ENCODE assay signal across 10 cellular contexts in the genomic region with DNA sequence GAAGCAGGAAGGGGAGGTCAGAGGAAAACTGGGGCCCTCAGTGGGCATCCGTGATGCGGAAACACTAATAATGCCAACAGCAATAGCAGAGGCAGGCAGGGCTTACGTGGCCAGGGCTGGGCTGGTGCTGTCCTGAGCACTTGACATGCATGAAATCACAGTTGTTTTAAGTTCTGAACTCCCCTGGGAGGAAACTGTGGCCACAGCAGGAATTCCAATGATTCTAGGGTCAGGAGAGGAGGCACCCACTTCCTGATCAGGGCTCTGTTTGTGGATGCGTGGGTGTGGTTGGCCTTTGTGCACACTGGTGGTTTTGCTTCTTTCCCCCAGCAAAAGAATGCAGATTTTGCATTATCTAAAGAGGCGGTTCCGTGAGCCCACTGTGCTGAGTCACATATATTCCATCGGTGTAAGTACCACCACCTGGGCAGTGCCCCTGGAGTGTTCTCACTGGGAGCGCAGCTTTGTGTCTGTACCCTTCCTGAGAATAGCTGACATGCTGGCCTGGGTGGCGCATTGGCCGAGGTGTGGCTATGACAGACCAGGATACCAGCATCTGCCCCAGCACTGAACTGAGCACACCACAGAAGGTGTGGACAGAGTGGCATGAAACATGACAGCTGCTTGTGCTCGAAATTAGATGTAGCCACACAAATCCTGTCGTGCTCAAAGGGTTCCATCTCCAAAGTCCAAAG.
A peak's percentile ranks its signal among the peaks of the same experiment; 100 is the strongest.
DNase-seq lines count a peak whose midpoint lies in the region; ATAC-seq and TF ChIP-seq lines count a peak whose summit lies in the region.
"Had no signal": no experiment of that assay in that cellular context is flagged by ENCODE, and none has a peak within 500 bp of the region (broad histone marks: within the 10 kb centered on the region; RNA-seq: fewer than 3 reads in every experiment).

No MANE protein-coding gene starts in this region.

- CTCF ChIA-PET in RWPE1 (lab: Yijun Ruan, JAX) = no interaction called here
- CTCF ChIA-PET in activated CD8-positive, alpha-beta memory T cell treated with anti-CD3 and anti-CD28 coated beads, Interleukin-2, amount 10 ng/mL, durations not matched to agents 7 days and 5 days (lab: Charles Lee) = no interaction called here

- no peak overlapping the region for H3K27ac Mint-ChIP-seq in activated CD8-positive, alpha-beta memory T cell treated with anti-CD3 and anti-CD28 coated beads, Interleukin-2, amount 10 ng/mL, durations not matched to agents 7 days and 5 days

- peaks cover 19% of the 10 kb centered on the region for H3K4me1 Mint-ChIP-seq in activated CD8-positive, alpha-beta memory T cell treated with anti-CD3 and anti-CD28 coated beads, Interleukin-2, amount 10 ng/mL, durations not matched to agents 7 days and 5 days

- H3K4me3 Mint-ChIP-seq in activated CD8-positive, alpha-beta memory T cell treated with anti-CD3 and anti-CD28 coated beads, Interleukin-2, amount 10 ng/mL, durations not matched to agents 7 days and 5 days = no peak overlapping the region

- no peak overlapping the region for H3K27ac ChIP-seq in RWPE1

- peaks cover 11% of the 10 kb centered on the region for H3K27me3 Mint-ChIP-seq in activated CD8-positive, alpha-beta memory T cell treated with anti-CD3 and anti-CD28 coated beads, Interleukin-2, amount 10 ng/mL, durations not matched to agents 7 days and 5 days

- H3K4me3 ChIP-seq in fibroblast of villous mesenchyme (ENCODE audit: low read depth, low read length) = no peak overlapping the region
- H3K4me3 ChIP-seq in retinal pigment epithelial cell (ENCODE audit: low read length) = no peak overlapping the region

- POLR2A ChIA-PET in RWPE1 (lab: Yijun Ruan, JAX; ENCODE audit: low non-redundant PET) = no interaction called here

- H3K9me3 Mint-ChIP-seq in activated CD8-positive, alpha-beta memory T cell treated with anti-CD3 and anti-CD28 coated beads, Interleukin-2, amount 10 ng/mL, durations not matched to agents 7 days and 5 days (ENCODE audit: low read depth) = peaks cover 4% of the 10 kb centered on the region

- no peak for ATAC-seq in activated CD8-positive, alpha-beta memory T cell treated with anti-CD3 and anti-CD28 coated beads, Interleukin-2, amount 10 ng/mL, durations not matched to agents 7 days and 5 days

- TF ChIP-seq CTCF in RWPE1 (conservative IDR thresholded peaks at IDR 0.05; ENCODE audit: low read depth) (no peak), fibroblast of villous mesenchyme (IDR thresholded peaks at IDR 0.05; ENCODE audit: insufficient read depth, low read depth, low read length) (no peak), retinal pigment epithelial cell (conservative IDR thresholded peaks at IDR 0.05; ENCODE audit: low read depth, low read length) (no peak)

- DNase-seq in EH (ENCODE audit: low read depth) (peak; percentile 77), RWPE1 (ENCODE audit: low spot score) (peak; percentile 46), fibroblast of villous mesenchyme (ENCODE audit: low read depth) (peak; percentile 94), retinal pigment epithelial cell (ENCODE audit: low read depth) (peak; percentile 35), NCI-H2227 (lab: John Stamatoyannopoulos, UW; ENCODE audit: unreplicated experiment) (no peak)
- DNase-seq in activated CD4-positive, alpha-beta T cell treated with anti-CD3 and anti-CD28 coated beads, Interleukin-2, amount 50 U/mL, for 48 hours = no peak
- DNase-seq in activated CD8-positive, alpha-beta memory T cell treated with anti-CD3 and anti-CD28 coated beads, Interleukin-2, amount 10 ng/mL, durations not matched to agents 7 days and 5 days = no peak
- no peak for DNase-seq in stimulated activated CD4-positive, alpha-beta T cell treated with anti-CD3 and anti-CD28 coated beads, Interleukin-2, amount 100 ng/mL, for 48 hours
- DNase-seq: activated T-cell treated with anti-CD3 and anti-CD28 coated beads, Interleukin-2, amount 50 U/mL, for 1 hour; NCI-H748 treated with DMSO at 0.1 percent for 48 hours had no signal

- H3K36me3 Mint-ChIP-seq in activated CD8-positive, alpha-beta memory T cell treated with anti-CD3 and anti-CD28 coated beads, Interleukin-2, amount 10 ng/mL, durations not matched to agents 7 days and 5 days = peaks cover 7% of the 10 kb centered on the region

Comparison
In these comparisons a context has a peak if more than half of its experiments do, and no peak if none do; other contexts are left out.
1. DNase-seq: peak in EH (single experiment), RWPE1 (single experiment), fibroblast of villous mesenchyme (single experiment) and retinal pigment epithelial cell (single experiment); none in activated CD4-positive, alpha-beta T cell treated with anti-CD3 and anti-CD28 coated beads, Interleukin-2, amount 50 U/mL, for 48 hours (0 of 2), NCI-H2227 (single experiment), activated CD8-positive, alpha-beta memory T cell treated with anti-CD3 and anti-CD28 coated beads, Interleukin-2, amount 10 ng/mL, durations not matched to agents 7 days and 5 days (single experiment) and stimulated activated CD4-positive, alpha-beta T cell treated with anti-CD3 and anti-CD28 coated beads, Interleukin-2, amount 100 ng/mL, for 48 hours (0 of 2).